ENCODE assay signal across 8 cellular contexts in the genomic region with DNA sequence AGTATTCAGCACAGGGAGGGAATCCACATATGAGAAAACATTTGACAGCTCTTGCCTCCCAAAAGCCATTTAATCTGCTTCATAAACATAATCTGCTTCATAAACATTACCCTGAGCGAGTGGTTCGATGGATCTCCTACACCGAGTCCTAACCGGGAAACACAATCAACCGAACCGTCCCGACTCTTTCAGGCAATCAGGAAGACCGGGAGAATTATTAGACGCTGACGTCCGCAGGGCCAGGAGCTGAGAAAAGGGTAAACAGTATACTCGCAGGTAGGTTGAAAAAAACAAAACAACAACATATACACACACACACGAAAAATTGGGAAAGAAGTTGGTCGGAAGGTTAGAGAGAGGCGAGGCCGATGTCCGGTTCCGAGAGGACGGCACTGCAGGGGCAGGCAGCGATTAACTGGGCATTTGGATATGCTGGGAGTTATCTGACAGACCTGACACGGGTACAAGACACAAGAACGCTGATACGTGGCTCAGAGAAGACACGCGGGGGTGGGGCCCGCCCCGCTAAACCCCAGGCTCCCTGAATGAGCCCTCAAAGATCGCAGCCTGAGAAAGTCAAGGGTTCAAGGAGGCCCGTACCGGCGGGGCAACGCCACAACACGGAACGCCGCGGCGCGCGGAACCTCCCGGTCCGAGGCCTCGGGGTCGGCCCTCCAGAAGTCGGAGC. TPM values are rescaled to one million over a fixed set of nuclear protein-coding genes. Genes with fewer than 3 reads are reported as not detected.
DNase-seq lines count a peak whose midpoint lies in the region; ATAC-seq lines count a peak whose summit lies in the region.

No MANE protein-coding gene starts in this region.

- H3K9me3 ChIP-seq in T-helper 17 cell (ENCODE audit: control insufficient read depth, low read length, poor library complexity, severe bottlenecking) (no peaks in the 10 kb centered on the region), ectodermal cell (ENCODE audit: control insufficient read depth, low read length) (no peaks in the 10 kb centered on the region)

- DNase-seq in AG08396 (ENCODE audit: low spot score) (peak; percentile 32), T-helper 17 cell (no peak), mesenteric fat pad (ENCODE audit: low spot score) (peak; percentile 84), SIG-M5 (lab: John Stamatoyannopoulos, UW) (no peak)

- no peaks in the 10 kb centered on the region for H3K36me3 ChIP-seq in ectodermal cell (ENCODE audit: control insufficient read depth, insufficient read depth, low read length)

- H3K4me3 ChIP-seq in ectodermal cell (ENCODE audit: insufficient read depth, low read depth, low read length) = peak overlapping the region; percentile 81

- H3K27me3 Mint-ChIP-seq in T-helper 17 cell = no peaks in the 10 kb centered on the region
- H3K27me3 Mint-ChIP-seq in stimulated activated naive CD8-positive, alpha-beta T cell treated with anti-CD3 and anti-CD28 coated beads, Interleukin-15, Interleukin-2, amounts not matched to agents 100 ng/mL and 50 ng/mL, for 24 hours = no peaks in the 10 kb centered on the region

- WGBS in ectodermal cell, 2 experiments = 1% methylated on average over 43 to 44 of the region's 44 CpGs

- H3K27ac Mint-ChIP-seq in T-helper 17 cell = peak overlapping the region; percentile 99
- peak overlapping the region; percentile 100 for H3K27ac Mint-ChIP-seq in stimulated activated naive CD8-positive, alpha-beta T cell treated with anti-CD3 and anti-CD28 coated beads, Interleukin-15, Interleukin-2, amounts not matched to agents 100 ng/mL and 50 ng/mL, for 24 hours

- H3K9me3 Mint-ChIP-seq in stimulated activated naive CD8-positive, alpha-beta T cell treated with anti-CD3 and anti-CD28 coated beads, Interleukin-15, Interleukin-2, amounts not matched to agents 100 ng/mL and 50 ng/mL, for 24 hours = no peaks in the 10 kb centered on the region

- peak overlapping the region; percentile 98 for H3K4me3 Mint-ChIP-seq in T-helper 17 cell
- H3K4me3 Mint-ChIP-seq in stimulated activated naive CD8-positive, alpha-beta T cell treated with anti-CD3 and anti-CD28 coated beads, Interleukin-15, Interleukin-2, amounts not matched to agents 100 ng/mL and 50 ng/mL, for 24 hours = peak overlapping the region; percentile 95

- peak overlapping the region; percentile 99 for H3K27ac ChIP-seq in ectodermal cell (ENCODE audit: insufficient read depth, low read depth, low read length, poor library complexity, severe bottlenecking)

- H3K36me3 Mint-ChIP-seq in T-helper 17 cell (ENCODE audit: low read depth) = peaks cover 2% of the 10 kb centered on the region
- H3K36me3 Mint-ChIP-seq in stimulated activated naive CD8-positive, alpha-beta T cell treated with anti-CD3 and anti-CD28 coated beads, Interleukin-15, Interleukin-2, amounts not matched to agents 100 ng/mL and 50 ng/mL, for 24 hours (ENCODE audit: low read depth) = peaks cover 17% of the 10 kb centered on the region

- no peaks in the 10 kb centered on the region for H3K4me1 ChIP-seq in ectodermal cell (ENCODE audit: control insufficient read depth, insufficient read depth, low read length)

- H3K4me1 Mint-ChIP-seq in T-helper 17 cell = peaks cover 32% of the 10 kb centered on the region
- peaks cover 50% of the 10 kb centered on the region for H3K4me1 Mint-ChIP-seq in stimulated activated naive CD8-positive, alpha-beta T cell treated with anti-CD3 and anti-CD28 coated beads, Interleukin-15, Interleukin-2, amounts not matched to agents 100 ng/mL and 50 ng/mL, for 24 hours (ENCODE audit: low read depth)

- no peaks in the 10 kb centered on the region for H3K27me3 ChIP-seq in ectodermal cell (ENCODE audit: control insufficient read depth, insufficient read depth, low read length, poor library complexity, severe bottlenecking)

- ATAC-seq in GM18907 (IDR thresholded peaks at IDR 0.05; ENCODE audit: unreplicated experiment) (peak; percentile 23), HG03175 (IDR thresholded peaks at IDR 0.05; ENCODE audit: unreplicated experiment) (peak; percentile 27), T-helper 17 cell (peak; percentile 18)

RNA-seq across cellular contexts. Expression of a gene that starts 0.6 kb away (rescaled TPM):
- total RNA-seq in T-helper 17 cell (100 to 1,000 TPM; 150 to 160 TPM), mesenteric fat pad (95.8 TPM)
- polyA plus RNA-seq in ectodermal cell (2013, experiment 1 of 4) = 58.1 TPM
- polyA plus RNA-seq in ectodermal cell (2013, experiment 2 of 4) = 56.8 TPM
- polyA plus RNA-seq in ectodermal cell (2013, experiment 3 of 4) = 42.1 TPM
- polyA plus RNA-seq in ectodermal cell (2013, experiment 4 of 4) = 44.2 TPM

RNA-seq across cellular contexts. Expression of a gene that starts 37.7 kb away (rescaled TPM):
- total RNA-seq in T-helper 17 cell (10 to 100 TPM; 39.9 to 46.3 TPM), mesenteric fat pad (44.4 TPM)
- 24.9 TPM for polyA plus RNA-seq in ectodermal cell (2013, experiment 1 of 4)
- polyA plus RNA-seq in ectodermal cell (2013, experiment 2 of 4) = 28.9 TPM
- 17.4 TPM for polyA plus RNA-seq in ectodermal cell (2013, experiment 3 of 4)
- polyA plus RNA-seq in ectodermal cell (2013, experiment 4 of 4) = 20.2 TPM

Comparison
In these comparisons a context has a peak if more than half of its experiments do, and no peak if none do; other contexts are left out.
1. DNase-seq: peak in AG08396 (single experiment) and mesenteric fat pad (single experiment); none in T-helper 17 cell (0 of 3) and SIG-M5 (single experiment).
2. Peak in every context shown above with its lines, with median percentiles within 50 percentile points of each other: ATAC-seq.